In genomic region chr2:240437861-240438809, GRCh38 we compare ENCODE assay signal across 8 cellular contexts. TPM values are rescaled to one million over a fixed set of nuclear protein-coding genes. Genes with fewer than 3 reads are reported as not detected.
DNase-seq lines count a peak whose midpoint lies in the region; TF ChIP-seq lines count a peak whose summit lies in the region.

No MANE protein-coding gene starts in this region.

- H2AFZ ChIP-seq in H9 (ENCODE audit: low read length): no peak overlapping the region

- no peak overlapping the region for H4K91ac ChIP-seq in H9 (ENCODE audit: insufficient read length, low read depth, low read length)

- peaks cover 11 to 15% of the 10 kb centered on the region in 2 experiments for H3K4me1 Mint-ChIP-seq in H9

- no peak overlapping the region for H3K18ac ChIP-seq in H9 (ENCODE audit: insufficient read length, low read depth, low read length)

- peak; percentile 75 for DNase-seq in H9
- DNase-seq in RPMI8226: peak; percentile 72
- peak; percentile 89 for DNase-seq in activated effector memory CD4-positive, alpha-beta T cell treated with anti-CD3 and anti-CD28 coated beads, Interleukin-2, amount 50 U/mL, for 16 hours
- peak; percentile 39 for DNase-seq in foreskin melanocyte
- DNase-seq in ovary: peak; percentile 57 to 83 (median 75)
- DNase-seq in thyroid gland: peak; percentile 72 to 76
- no peak for DNase-seq in NCI-H2107 (lab: John Stamatoyannopoulos, UW)

- H3K4me3 Mint-ChIP-seq in H9: peak overlapping the region; percentile 41 to 53; a peak in 4 of 5 replicates

- no peak overlapping the region for H2BK5ac ChIP-seq in H9 (ENCODE audit: insufficient read length, low read length)

- TF ChIP-seq POLR2A in ovary (IDR thresholded peaks at IDR 0.05) (no peak), thyroid gland (IDR thresholded peaks at IDR 0.05) (no peak)

- no peak overlapping the region for H3T11ph ChIP-seq in H9 (ENCODE audit: low read length)

- no peak overlapping the region for H2BK120ac ChIP-seq in H9 (ENCODE audit: low read depth, low read length, poor library complexity, severe bottlenecking)

- H3K4ac ChIP-seq in H9 (ENCODE audit: low read depth, low read length): no peak overlapping the region

- no peaks in the 10 kb centered on the region; the same call in 1 of the 2 replicates for H3K79me2 ChIP-seq in H9 (ENCODE audit: insufficient read depth, low read length)

- no CpG with 5 or more reads among the region's 24 CpGs for WGBS in H9 (ENCODE audit: extremely low coverage, insufficient read length, low lambda C conversion rate)
- 25 to 34% (median 27%) methylated on average over 19 to 24 of the region's 24 CpGs for WGBS in ovary, 3 donors
- 38 to 58% methylated on average over 7 to 16 of the region's 24 CpGs for WGBS in thyroid gland, 2 donors

- peak; percentile 95 for TF ChIP-seq CTCF in C4-2B (conservative IDR thresholded peaks at IDR 0.05)
- peak; percentile 96 for TF ChIP-seq CTCF in H9 (conservative IDR thresholded peaks at IDR 0.05)
- TF ChIP-seq CTCF in ovary (IDR thresholded peaks at IDR 0.05): peak; percentile 91 to 96 (median 92)
- TF ChIP-seq CTCF in thyroid gland (IDR thresholded peaks at IDR 0.05): peak; percentile 77 to 97 (median 92)

- H3K14ac ChIP-seq in H9 (ENCODE audit: insufficient read depth, low read length): no peak overlapping the region

- peaks cover 36% of the 10 kb centered on the region for H3K27me3 Mint-ChIP-seq in H9 (ENCODE audit: low read depth)

- no peak overlapping the region for H2BK12ac ChIP-seq in H9 (ENCODE audit: insufficient read length, low read depth, low read length)

- H3K4me3 ChIP-seq in ovary: no peak overlapping the region
- H3K4me3 ChIP-seq in thyroid gland (replicated peaks in 1 of 3): no peak overlapping the region

- no peak overlapping the region for H4K5ac ChIP-seq in H9 (ENCODE audit: insufficient read length, low read depth, low read length)

- peaks cover 0 to 2% (median 0%) of the 10 kb centered on the region in 3 experiments; a peak in 1 of 7 replicates for H3K36me3 Mint-ChIP-seq in H9 (ENCODE audit: insufficient read depth in 1 of 3, low read depth in 3 of 3)

- H3K4me1 ChIP-seq in H9 (ENCODE audit: insufficient read depth, low read length): no peaks in the 10 kb centered on the region; the same call in 1 of the 2 replicates
- H3K4me1 ChIP-seq in ovary (ENCODE audit: insufficient read depth): peaks cover 17% of the 10 kb centered on the region
- peaks cover 18 to 33% of the 10 kb centered on the region in 2 donors for H3K4me1 ChIP-seq in thyroid gland

- no peaks in the 10 kb centered on the region for H3K79me1 ChIP-seq in H9 (ENCODE audit: insufficient read depth, low read depth, low read length, poor library complexity, severe bottlenecking)

- H2AK5ac ChIP-seq in H9 (ENCODE audit: insufficient read length, low read length): no peak overlapping the region

- H3K56ac ChIP-seq in H9 (ENCODE audit: insufficient read length, low read depth, low read length): no peak overlapping the region

- no peak overlapping the region for H4K8ac ChIP-seq in H9 (replicated peaks; ENCODE audit: insufficient read length, low read depth, low read length)

- intact Hi-C loops in ovary (cut with DNase I) (loop anchor here (1.0 to 5.0 kb wide), 3 partner anchors 124 to 206 kb away; partner anchors contain the start of gene DUSP28 (in 1 of the 4)), thyroid gland (cut with DNase I) (loop anchor here (2.0 kb wide), 1 partner anchor 205 kb away; no protein-coding TSS in a partner anchor)

- H3K9me3 ChIP-seq in H9 (ENCODE audit: control insufficient read depth, low read depth, low read length) (no peaks in the 10 kb centered on the region), ovary (no peaks in the 10 kb centered on the region), thyroid gland (no peaks in the 10 kb centered on the region)

- H3K27ac ChIP-seq in C4-2B: no peak overlapping the region
- H3K27ac ChIP-seq in H9 (ENCODE audit: insufficient read length, low read depth, low read length): no peak overlapping the region
- no peak overlapping the region for H3K27ac ChIP-seq in ovary
- no peak overlapping the region for H3K27ac ChIP-seq in thyroid gland

- no peak overlapping the region for H3K9ac ChIP-seq in H9 (ENCODE audit: extremely low read depth, insufficient read length, low read length)

- H2BK15ac ChIP-seq in H9 (ENCODE audit: low read depth, low read length): no peak overlapping the region

- H3K4me2 ChIP-seq in H9 (ENCODE audit: insufficient read depth, insufficient read length, low read length): no peak overlapping the region

- no peaks in the 10 kb centered on the region for H4K20me1 ChIP-seq in H9 (ENCODE audit: control insufficient read depth, insufficient read depth, insufficient read length)

- no peaks in the 10 kb centered on the region for H3K9me3 Mint-ChIP-seq in H9

- H2BK20ac ChIP-seq in H9 (ENCODE audit: low read depth, low read length, poor library complexity, severe bottlenecking): no peak overlapping the region

- TF ChIP-seq EP300 in ovary (IDR thresholded peaks at IDR 0.05): no peak

- H3K27me3 ChIP-seq in H9 (ENCODE audit: insufficient read depth, low read length) (peaks cover 13% of the 10 kb centered on the region; the same call in 1 of the 2 replicates), ovary (no peaks in the 10 kb centered on the region), thyroid gland (no peaks in the 10 kb centered on the region)

- H3K36me3 ChIP-seq in ovary: no peaks in the 10 kb centered on the region
- no peaks in the 10 kb centered on the region for H3K36me3 ChIP-seq in thyroid gland

- H3K23ac ChIP-seq in H9 (ENCODE audit: insufficient read length, low read depth, low read length): no peak overlapping the region

- no peak overlapping the region for H3K27ac Mint-ChIP-seq in H9

- H3K23me2 ChIP-seq in H9 (ENCODE audit: insufficient read length, low read depth, low read length, poor library complexity, severe bottlenecking): peaks cover 8% of the 10 kb centered on the region

RNA-seq across cellular contexts. Expression of gene GPC1, which starts 2.7 kb away (rescaled TPM):
- total RNA-seq in H9 (2021): 39.4 and 44.0 TPM in 2 replicates
- total RNA-seq in ovary: 100 to 1,000 TPM in 1 of 7 donors, 10 to 100 TPM in 6; 27.2 to 149 (median 73.3) TPM
- 10 to 100 TPM in 1 of 2 donors, 1 to 10 TPM in 1; 2.9 to 63.3 TPM for polyA plus RNA-seq in ovary
- 10 to 100 TPM; 14.1 to 35.5 (median 26.8) TPM for total RNA-seq in thyroid gland
